ENCODE assay signal across 1 cellular context in the genomic region with DNA sequence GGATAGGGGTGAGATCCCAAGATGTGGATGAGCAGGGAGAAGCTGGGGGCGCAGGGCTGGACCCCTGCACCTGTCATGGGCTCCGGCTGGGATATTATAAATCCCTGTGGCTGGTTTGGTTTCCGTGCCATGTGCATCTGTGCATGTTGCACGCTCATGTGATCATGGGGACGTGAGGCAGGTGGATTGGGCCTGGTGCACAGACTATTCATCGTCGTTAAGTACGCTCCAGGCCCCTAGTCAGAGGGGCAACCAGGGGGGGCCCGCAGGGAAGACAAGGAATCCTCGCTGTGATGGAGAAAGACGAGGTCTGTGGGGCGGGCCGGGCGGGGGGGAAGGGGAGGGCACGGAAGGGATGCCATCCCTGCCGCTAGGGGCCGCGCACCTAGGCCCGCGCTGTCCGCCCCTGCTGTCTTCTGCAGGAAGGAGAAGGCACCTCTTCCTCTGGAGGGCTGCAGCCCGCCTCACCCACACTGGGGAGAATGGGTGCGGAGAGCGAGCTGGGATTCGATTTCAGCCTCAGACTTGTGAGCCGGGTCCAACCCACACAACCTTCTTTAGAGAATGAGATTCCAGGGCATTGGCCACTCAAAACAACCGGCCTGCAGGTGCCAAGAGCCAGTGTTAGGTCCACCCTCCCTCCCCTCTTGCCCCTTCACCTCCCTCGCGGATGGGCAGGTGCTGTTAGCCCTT.
TF ChIP-seq lines count a peak whose summit lies in the region.

No MANE protein-coding gene starts in this region.

TF ChIP-seq in GM12878, 131 proteins besides CTCF, POLR2A, EP300 and RAD21:
- TF ChIP-seq, protein P1, sequence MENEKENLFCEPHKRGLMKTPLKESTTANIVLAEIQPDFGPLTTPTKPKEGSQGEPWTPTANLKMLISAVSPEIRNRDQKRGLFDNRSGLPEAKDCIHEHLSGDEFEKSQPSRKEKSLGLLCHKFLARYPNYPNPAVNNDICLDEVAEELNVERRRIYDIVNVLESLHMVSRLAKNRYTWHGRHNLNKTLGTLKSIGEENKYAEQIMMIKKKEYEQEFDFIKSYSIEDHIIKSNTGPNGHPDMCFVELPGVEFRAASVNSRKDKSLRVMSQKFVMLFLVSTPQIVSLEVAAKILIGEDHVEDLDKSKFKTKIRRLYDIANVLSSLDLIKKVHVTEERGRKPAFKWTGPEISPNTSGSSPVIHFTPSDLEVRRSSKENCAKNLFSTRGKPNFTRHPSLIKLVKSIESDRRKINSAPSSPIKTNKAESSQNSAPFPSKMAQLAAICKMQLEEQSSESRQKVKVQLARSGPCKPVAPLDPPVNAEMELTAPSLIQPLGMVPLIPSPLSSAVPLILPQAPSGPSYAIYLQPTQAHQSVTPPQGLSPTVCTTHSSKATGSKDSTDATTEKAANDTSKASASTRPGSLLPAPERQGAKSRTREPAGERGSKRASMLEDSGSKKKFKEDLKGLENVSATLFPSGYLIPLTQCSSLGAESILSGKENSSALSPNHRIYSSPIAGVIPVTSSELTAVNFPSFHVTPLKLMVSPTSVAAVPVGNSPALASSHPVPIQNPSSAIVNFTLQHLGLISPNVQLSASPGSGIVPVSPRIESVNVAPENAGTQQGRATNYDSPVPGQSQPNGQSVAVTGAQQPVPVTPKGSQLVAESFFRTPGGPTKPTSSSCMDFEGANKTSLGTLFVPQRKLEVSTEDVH (IDR thresholded peaks at IDR 0.05; ENCODE audit: low read depth, partially characterized antibody), result no peak
- TF ChIP-seq SPI1 (IDR thresholded peaks at IDR 0.05; ENCODE audit: borderline replicate concordance, insufficient read depth, low read depth, low read length) (no peak), BHLHE40 (IDR thresholded peaks at IDR 0.05; ENCODE audit: borderline replicate concordance in 1 of 2, low read depth in 2 of 2, low read length in 1 of 2) (no peak), MTA3 (IDR thresholded peaks at IDR 0.05; ENCODE audit: borderline replicate concordance, low read length) (no peak), STAT3 (IDR thresholded peaks at IDR 0.05; ENCODE audit: low read depth, low read length) (no peak)
- TF ChIP-seq, protein P2, sequence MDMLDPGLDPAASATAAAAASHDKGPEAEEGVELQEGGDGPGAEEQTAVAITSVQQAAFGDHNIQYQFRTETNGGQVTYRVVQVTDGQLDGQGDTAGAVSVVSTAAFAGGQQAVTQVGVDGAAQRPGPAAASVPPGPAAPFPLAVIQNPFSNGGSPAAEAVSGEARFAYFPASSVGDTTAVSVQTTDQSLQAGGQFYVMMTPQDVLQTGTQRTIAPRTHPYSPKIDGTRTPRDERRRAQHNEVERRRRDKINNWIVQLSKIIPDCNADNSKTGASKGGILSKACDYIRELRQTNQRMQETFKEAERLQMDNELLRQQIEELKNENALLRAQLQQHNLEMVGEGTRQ (IDR thresholded peaks at IDR 0.05; ENCODE audit: borderline replicate concordance, low read depth, low read length), result no peak
- TF ChIP-seq, protein P3, sequence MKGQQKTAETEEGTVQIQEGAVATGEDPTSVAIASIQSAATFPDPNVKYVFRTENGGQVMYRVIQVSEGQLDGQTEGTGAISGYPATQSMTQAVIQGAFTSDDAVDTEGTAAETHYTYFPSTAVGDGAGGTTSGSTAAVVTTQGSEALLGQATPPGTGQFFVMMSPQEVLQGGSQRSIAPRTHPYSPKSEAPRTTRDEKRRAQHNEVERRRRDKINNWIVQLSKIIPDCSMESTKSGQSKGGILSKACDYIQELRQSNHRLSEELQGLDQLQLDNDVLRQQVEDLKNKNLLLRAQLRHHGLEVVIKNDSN (IDR thresholded peaks at IDR 0.05; ENCODE audit: borderline replicate concordance, extremely low read length, insufficient read depth, low read depth, low read length), result no peak
